8 cellular contexts compared by ENCODE assay signal in the genomic region with DNA sequence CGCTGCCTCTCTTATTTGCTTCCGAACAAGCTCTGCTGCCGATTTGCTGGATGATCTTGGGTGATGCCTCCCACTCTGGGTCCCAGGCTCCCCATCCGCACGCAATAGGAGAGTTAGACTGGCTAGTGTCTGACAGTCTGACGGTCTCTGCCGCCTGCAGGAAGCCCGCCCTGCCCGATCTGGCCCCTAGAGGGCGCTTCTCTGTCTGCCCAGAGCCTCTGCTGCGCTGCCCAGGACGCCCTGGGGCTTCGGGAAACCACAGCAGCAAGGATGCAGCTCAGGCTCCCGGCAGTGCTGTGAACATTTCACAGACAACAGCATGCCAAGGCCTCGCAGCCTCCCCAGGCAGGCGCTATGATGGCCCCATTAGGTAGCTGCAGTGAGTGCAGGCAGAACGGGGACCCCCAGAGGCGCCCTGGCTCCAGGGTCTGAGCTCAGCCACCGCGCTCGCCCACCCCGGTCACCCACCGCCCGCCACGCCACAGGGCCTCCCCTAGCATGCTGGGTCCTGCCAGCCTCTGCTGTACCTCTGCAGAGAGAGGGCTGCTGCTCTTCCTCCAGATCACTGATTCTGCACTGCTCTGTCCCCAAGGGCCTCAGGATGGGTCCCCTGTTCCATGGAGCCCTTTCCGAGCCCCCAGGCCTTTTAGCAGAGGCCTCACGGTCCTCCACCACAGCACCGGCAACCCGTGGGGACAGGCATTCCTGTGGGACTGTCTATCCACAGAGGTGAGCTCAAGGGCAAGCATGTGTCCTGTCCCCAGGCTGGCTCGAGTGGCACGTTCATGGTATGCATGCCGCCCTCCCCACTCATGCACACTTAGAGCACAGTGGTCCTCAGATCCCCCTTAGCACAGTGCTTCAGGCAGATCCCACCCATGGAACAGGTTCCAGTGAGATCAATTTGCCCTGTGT. TPM values are rescaled to one million over a fixed set of nuclear protein-coding genes. Genes with fewer than 3 reads are reported as not detected.
DNase-seq lines count a peak whose midpoint lies in the region; ATAC-seq and TF ChIP-seq lines count a peak whose summit lies in the region.

No MANE protein-coding gene starts in this region.

- H3K4me3 ChIP-seq in NB4 (ENCODE audit: low read depth, low read length) (no peak overlapping the region), adrenal gland (no peak overlapping the region), heart left ventricle (no peak overlapping the region), vagina (no peak overlapping the region)

- ATAC-seq in heart left ventricle (peak; percentile 84 to 95 (median 94)), GM21619 (IDR thresholded peaks at IDR 0.05; ENCODE audit: unreplicated experiment) (no peak)

- H3K4me1 ChIP-seq in adrenal gland (replicated peaks in 1 of 2) = peaks cover 0 to 7% of the 10 kb centered on the region in 2 donors
- peaks cover 0 to 11% (median 6%) of the 10 kb centered on the region in 12 donors for H3K4me1 ChIP-seq in heart left ventricle
- H3K4me1 ChIP-seq in vagina = peaks cover 5% of the 10 kb centered on the region

- DNase-seq in GM04503 (ENCODE audit: low read depth) (peak; percentile 34), NB4 (ENCODE audit: low read depth) (peak; percentile 81), T-helper 2 cell (peak; percentile 45 to 77 (median 53)), adrenal gland (peak; percentile 79 to 95 (median 89)), heart left ventricle (peak; percentile 86 to 92 (median 87)), pulmonary artery endothelial cell (ENCODE audit: low read depth, low spot score) (peak; percentile 46), vagina (ENCODE audit: extremely low spot score in 2 of 2) (no peak)

- no peaks in the 10 kb centered on the region for H3K27me3 ChIP-seq in adrenal gland
- H3K27me3 ChIP-seq in heart left ventricle = no peaks in the 10 kb centered on the region
- H3K27me3 ChIP-seq in vagina = no peaks in the 10 kb centered on the region

- H3K9me3 ChIP-seq in adrenal gland (replicated peaks in 1 of 3) (no peaks in the 10 kb centered on the region), heart left ventricle (no peaks in the 10 kb centered on the region), vagina (no peaks in the 10 kb centered on the region)

- no peak overlapping the region for H3K27ac ChIP-seq in adrenal gland
- no peak overlapping the region for H3K27ac ChIP-seq in heart left ventricle
- no peak overlapping the region for H3K27ac ChIP-seq in vagina

- intact Hi-C loops in adrenal gland (cut with DNase I) = loop anchor here in 1 of 2 donors (10.0 kb wide), 2 partner anchors 110 to 240 kb away; no protein-coding TSS in a partner anchor
- intact Hi-C loops in heart left ventricle (cut with DNase I) = loop anchor here in 8 of 10 donors (1.0 to 10.0 kb wide), 10 partner anchors 88 to 239 kb away; partner anchors contain the start of gene MAFF (in 4 of the 8)
- intact Hi-C loops in vagina (cut with DNase I) = loop anchor here (10.0 kb wide), 1 partner anchor 240 kb away; no protein-coding TSS in a partner anchor

- TF ChIP-seq CTCF in NB4 (IDR thresholded peaks at IDR 0.05; ENCODE audit: low read depth, low read length) (peak; percentile 89), adrenal gland (IDR thresholded peaks at IDR 0.05) (peak; percentile 80 to 97 (median 90)), heart left ventricle (IDR thresholded peaks at IDR 0.05) (peak; percentile 91 to 98 (median 95)), vagina (IDR thresholded peaks at IDR 0.05) (peak; percentile 35 to 83 (median 55))

- WGBS in adrenal gland, 4 donors = 24 to 52% (median 50%) methylated on average over 7 to 32 of the region's 32 CpGs
- WGBS in heart left ventricle, 4 donors = 31 to 50% (median 48%) methylated on average over 15 to 32 of the region's 32 CpGs

- H3K36me3 ChIP-seq in adrenal gland (replicated peaks in 1 of 2) = no peaks in the 10 kb centered on the region
- peaks cover 0 to 10% (median 0%) of the 10 kb centered on the region in 9 donors for H3K36me3 ChIP-seq in heart left ventricle
- H3K36me3 ChIP-seq in vagina = no peaks in the 10 kb centered on the region

- TF ChIP-seq POLR2A in NB4 (IDR thresholded peaks at IDR 0.05; ENCODE audit: extremely low read depth, insufficient read length) (no peak), adrenal gland (IDR thresholded peaks at IDR 0.05) (no peak), heart left ventricle (IDR thresholded peaks at IDR 0.05) (no peak), vagina (IDR thresholded peaks at IDR 0.05) (no peak)

RNA-seq across cellular contexts. Expression of gene BAIAP2L2, which starts 4.3 kb away (rescaled TPM):
- total RNA-seq in adrenal gland (1 to 10 TPM in 1 of 8 donors, under 1 TPM in 6, not detected in 1; 0.43 to 2.1 (median 0.55) TPM), heart left ventricle (under 1 TPM in 8 of 9 donors, not detected in 1; 0.09 to 0.30 (median 0.22) TPM), pulmonary artery endothelial cell (under 0.01 and 0.71 TPM in 2 replicates), vagina (not detected)
- polyA plus RNA-seq in adrenal gland (1 to 10 TPM in 2 of 3 donors, under 1 TPM in 1; 0.09 to 6.0 (median 4.6) TPM), heart left ventricle (under 1 TPM; 0.17 to 0.27 TPM)

RNA-seq across cellular contexts. Expression of gene SLC16A8, which starts 30.8 kb away (rescaled TPM):
- under 1 TPM in 5 of 8 donors, not detected in 3; 0.36 to 0.54 (median 0.52) TPM for total RNA-seq in adrenal gland
- 1 to 10 TPM in 1 of 3 donors, under 1 TPM in 1, not detected in 1; 0.30 to 1.3 TPM for polyA plus RNA-seq in adrenal gland
- not detected for total RNA-seq in heart left ventricle
- polyA plus RNA-seq in heart left ventricle = under 1 TPM in 1 of 2 donors, not detected in 1; 0.34 TPM
- 0.20 and 0.21 TPM in 2 replicates for total RNA-seq in pulmonary artery endothelial cell
- 0.98 TPM for total RNA-seq in vagina

RNA-seq across cellular contexts. Expression of gene PICK1, which starts 57.5 kb away (rescaled TPM):
- total RNA-seq in adrenal gland (10 to 100 TPM; 30.6 to 46.7 (median 39.0) TPM), heart left ventricle (10 to 100 TPM; 18.8 to 39.5 (median 22.2) TPM), pulmonary artery endothelial cell (8.7 and 12.9 TPM in 2 replicates), vagina (21.1 TPM)
- polyA plus RNA-seq in adrenal gland (10 to 100 TPM; 28.7 to 93.6 (median 45.2) TPM), heart left ventricle (10 to 100 TPM; 26.5 to 41.5 TPM)

Comparison
In these comparisons a context has a peak if more than half of its experiments do, and no peak if none do; other contexts are left out.
1. DNase-seq: peak in GM04503 (single experiment), NB4 (single experiment), T-helper 2 cell (5 of 5), adrenal gland (7 of 7), heart left ventricle (5 of 5) and pulmonary artery endothelial cell (single experiment); none in vagina (0 of 2).
2. Peak in every context shown above with its lines, with median percentiles within 50 percentile points of each other: CTCF ChIP-seq.